In the genomic region with DNA sequence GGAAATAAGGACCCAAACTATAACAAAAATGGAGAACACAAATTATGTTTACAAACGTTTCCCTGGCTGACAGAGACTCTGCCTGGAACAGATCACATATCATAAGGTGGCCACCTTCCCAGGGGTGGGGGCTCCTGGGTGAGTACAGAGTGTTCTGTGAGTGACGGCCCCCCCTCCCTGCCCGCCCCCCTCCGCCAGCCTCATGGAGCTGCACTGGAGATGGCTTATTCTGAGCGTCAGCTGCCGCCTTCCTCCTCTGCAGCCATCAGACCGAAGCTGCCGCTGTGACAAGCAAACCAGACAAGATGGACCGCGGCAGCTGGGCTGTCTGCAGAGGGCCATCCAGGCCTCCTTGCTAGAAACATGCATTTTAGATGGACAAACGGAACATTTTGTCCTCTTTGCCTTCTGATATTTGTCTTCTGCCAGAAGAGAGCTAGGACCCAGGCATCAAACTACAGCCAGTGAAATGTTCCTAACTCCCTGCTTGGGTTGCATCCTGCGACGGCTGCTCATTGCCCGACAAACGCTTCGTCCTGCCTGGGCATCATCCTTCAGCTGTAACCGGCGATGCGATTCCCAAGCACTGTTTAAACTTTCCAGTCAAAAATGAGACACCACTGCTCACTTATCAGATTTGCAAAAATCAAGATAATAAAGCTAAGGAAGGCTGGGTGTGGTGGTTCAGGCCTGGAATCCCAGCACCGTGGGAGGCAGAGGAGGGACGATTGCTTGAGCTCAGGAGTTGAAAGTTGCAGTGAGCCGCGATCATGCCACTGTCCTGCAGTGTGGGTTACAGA, we compare ENCODE assay signal across 20 cellular contexts. TPM values are rescaled to one million over a fixed set of nuclear protein-coding genes. Genes with fewer than 3 reads are reported as not detected.
DNase-seq lines count a peak whose midpoint lies in the region; ATAC-seq lines count a peak whose summit lies in the region.
"Had no signal": no experiment of that assay in that cellular context is flagged by ENCODE, and none has a peak within 500 bp of the region (broad histone marks: within the 10 kb centered on the region; RNA-seq: fewer than 3 reads in every experiment).

No MANE protein-coding gene starts in this region.

- H3K27ac ChIP-seq in muscle layer of colon (ENCODE audit: low read depth, low read length) = peak overlapping the region; percentile 0
- H3K27ac ChIP-seq: BLaER1 treated with 17β-estradiol and CSF1 and Interleukin-3, amounts not matched to agents 10 nM and 100 nM; esophagus squamous epithelium; GM23248; stomach; vagina had no signal

- H3K4me3 ChIP-seq in muscle layer of colon (ENCODE audit: low read depth in 1 of 2, low read length in 2 of 2) (no peak overlapping the region), skeletal muscle satellite cell (ENCODE audit: low read length) (peak overlapping the region; percentile 24)
- H3K4me3 ChIP-seq: BLaER1 treated with 17β-estradiol and CSF1 and Interleukin-3, amounts not matched to agents 10 nM and 100 nM; esophagus squamous epithelium; GM23248; stomach had no signal

- peak overlapping the region; percentile 63 for H3K4me2 ChIP-seq in skeletal muscle satellite cell (ENCODE audit: low read length)
- H3K4me2 ChIP-seq: BLaER1 treated with 17β-estradiol and CSF1 and Interleukin-3, amounts not matched to agents 10 nM and 100 nM had no signal

- no peak overlapping the region for H3K9ac ChIP-seq in muscle layer of colon (ENCODE audit: low read length)
- H3K9ac ChIP-seq in skeletal muscle satellite cell (ENCODE audit: low read depth, low read length) = peak overlapping the region; percentile 76
- H3K9ac ChIP-seq: BLaER1 treated with 17β-estradiol and CSF1 and Interleukin-3, amounts not matched to agents 10 nM and 100 nM; GM23248 had no signal

- H3K4me1 ChIP-seq in muscle layer of colon (ENCODE audit: insufficient read depth, low read length) (peaks cover 21% of the 10 kb centered on the region), skeletal muscle satellite cell (ENCODE audit: control insufficient read depth, insufficient read depth, low read length) (peaks cover 31% of the 10 kb centered on the region)
- H3K4me1 ChIP-seq: BLaER1 treated with 17β-estradiol and CSF1 and Interleukin-3, amounts not matched to agents 10 nM and 100 nM; esophagus squamous epithelium had no signal

- no peaks in the 10 kb centered on the region for H3K27me3 ChIP-seq in muscle layer of colon (ENCODE audit: control insufficient read depth in 1 of 2, insufficient read depth in 2 of 2, low read length in 2 of 2)
- peaks cover 4% of the 10 kb centered on the region for H3K27me3 ChIP-seq in skeletal muscle satellite cell (ENCODE audit: control insufficient read depth, insufficient read depth, low read length)
- H3K27me3 ChIP-seq: vagina had no signal

- H3K36me3 ChIP-seq in muscle layer of colon (ENCODE audit: insufficient read depth, low read length) (no peaks in the 10 kb centered on the region), skeletal muscle satellite cell (ENCODE audit: insufficient read depth, low read length) (no peaks in the 10 kb centered on the region)
- H3K36me3 ChIP-seq: BLaER1 treated with 17β-estradiol and CSF1 and Interleukin-3, amounts not matched to agents 10 nM and 100 nM; esophagus squamous epithelium; stomach; vagina had no signal

- peak; percentile 38 for DNase-seq in NCI-H146 (lab: John Stamatoyannopoulos, UW)
- no peak for DNase-seq in NCI-H146 treated with DMSO at 0.1 percent for 48 hours (lab: John Stamatoyannopoulos, UW; ENCODE audit: unreplicated experiment)
- DNase-seq in NCI-H82 treated with DMSO at 0.1 percent for 48 hours (lab: John Stamatoyannopoulos, UW; ENCODE audit: unreplicated experiment) = peak; percentile 40
- DNase-seq in NCI-H2029 treated with DMSO at 0.1 percent for 48 hours (lab: John Stamatoyannopoulos, UW) = no peak
- DNase-seq: activated CD4-positive, CD25-positive, alpha-beta regulatory T cell; activated naive CD4-positive, alpha-beta T cell treated with anti-CD3 and anti-CD28 coated beads, Interleukin-2, amount 50 U/mL, for 16 hours; activated T-cell treated with anti-CD3 and anti-CD28 coated beads, Interleukin-2, amount 50 U/mL, for 48 hours; effector memory CD8-positive, alpha-beta T cell; esophagus squamous epithelium; GM23248; NCI-H1436 treated with DMSO at 0.1 percent for 48 hours; right cardiac atrium; stomach had no signal

- no peaks in the 10 kb centered on the region for H3K9me3 ChIP-seq in muscle layer of colon (ENCODE audit: low read length)
- no peaks in the 10 kb centered on the region for H3K9me3 ChIP-seq in skeletal muscle satellite cell (replicated peaks; ENCODE audit: low read length)
- H3K9me3 ChIP-seq: BLaER1 treated with 17β-estradiol and CSF1 and Interleukin-3, amounts not matched to agents 10 nM and 100 nM; esophagus squamous epithelium; stomach; vagina had no signal

- ATAC-seq in HG03108 (IDR thresholded peaks at IDR 0.05; ENCODE audit: unreplicated experiment) = no peak
- no peak for ATAC-seq in HG03045 (IDR thresholded peaks at IDR 0.05; ENCODE audit: unreplicated experiment)
- ATAC-seq: effector memory CD8-positive, alpha-beta T cell; left lobe of liver; right cardiac atrium had no signal

RNA-seq across cellular contexts. Expression of a gene that starts 15.3 kb away (rescaled TPM):
- total RNA-seq in skeletal muscle satellite cell (2012; rRNA removed) = 27.7 and 30.2 TPM in 2 replicates

RNA-seq across cellular contexts. Expression of a gene that starts 52.9 kb away (rescaled TPM):
- total RNA-seq in skeletal muscle satellite cell (2012; rRNA removed) = 0.44 and 0.76 TPM in 2 replicates
- total RNA-seq: right cardiac atrium had no signal

Comparison
In these comparisons a context has a peak if more than half of its experiments do, and no peak if none do; other contexts are left out.
1. DNase-seq: peak in NCI-H146 (single experiment) and NCI-H82 treated with DMSO at 0.1 percent for 48 hours (single experiment); none in NCI-H146 treated with DMSO at 0.1 percent for 48 hours (single experiment) and NCI-H2029 treated with DMSO at 0.1 percent for 48 hours (single experiment).